In genomic region chr3:34012102-34012461, GRCh38 we compare ENCODE assay signal across 9 cellular contexts.
DNase-seq lines count a peak whose midpoint lies in the region; ATAC-seq and TF ChIP-seq lines count a peak whose summit lies in the region.
"Had no signal": no experiment of that assay in that cellular context is flagged by ENCODE, and none has a peak within 500 bp of the region (broad histone marks: within the 10 kb centered on the region; RNA-seq: fewer than 3 reads in every experiment).

No MANE protein-coding gene starts in this region.

- no peak for TF ChIP-seq POLR2A in thyroid gland (IDR thresholded peaks at IDR 0.05)

- intact Hi-C loops in right cardiac atrium (cut with DNase I) (no loop called here), thyroid gland (cut with DNase I) (no loop called here)

- H3K27ac ChIP-seq in right cardiac atrium (ENCODE audit: low read length) (no peak overlapping the region), thyroid gland (no peak overlapping the region)

- peak; percentile 43 for DNase-seq in 8988T
- peak; percentile 99 for DNase-seq in HCEC 1CT
- peak; percentile 59 for DNase-seq in T1000 (lab: John Stamatoyannopoulos, UW)
- no peak for DNase-seq in right cardiac atrium
- DNase-seq in thyroid gland = no peak
- DNase-seq in activated CD8-positive, alpha-beta memory T cell treated with anti-CD3 and anti-CD28 coated beads, Interleukin-2, amount 50 U/mL, for 48 hours = no peak
- no peak for DNase-seq in NCI-H526 (lab: John Stamatoyannopoulos, UW)
- DNase-seq: NCI-H2081 had no signal

- ATAC-seq in right cardiac atrium (peak; percentile 57 to 85), HG02610 (IDR thresholded peaks at IDR 0.05; ENCODE audit: unreplicated experiment) (no peak)

- H3K27me3 ChIP-seq in right cardiac atrium (ENCODE audit: control insufficient read depth, insufficient read depth) (peaks cover 2% of the 10 kb centered on the region), thyroid gland (no peaks in the 10 kb centered on the region)

- H3K4me3 ChIP-seq in right cardiac atrium (ENCODE audit: low read length) (no peak overlapping the region), thyroid gland (replicated peaks in 1 of 3) (no peak overlapping the region)

- WGBS in right cardiac atrium = 45% methylated on average over 2 of the region's 2 CpGs
- WGBS in thyroid gland, 2 donors = 60 to 65% methylated on average over 2 of the region's 2 CpGs

- H3K9me3 ChIP-seq in right cardiac atrium (ENCODE audit: control insufficient read depth, low read length) (no peaks in the 10 kb centered on the region), thyroid gland (no peaks in the 10 kb centered on the region)

- H3K36me3 ChIP-seq in thyroid gland = no peaks in the 10 kb centered on the region

- TF ChIP-seq CTCF in thyroid gland (IDR thresholded peaks at IDR 0.05) = no peak

- H3K4me1 ChIP-seq in right cardiac atrium (ENCODE audit: control insufficient read depth, insufficient read depth, low read length) (no peaks in the 10 kb centered on the region), thyroid gland (no peaks in the 10 kb centered on the region)

Comparison
In these comparisons a context has a peak if more than half of its experiments do, and no peak if none do; other contexts are left out.
1. DNase-seq: peak in 8988T (single experiment), HCEC 1CT (single experiment) and T1000 (single experiment); none in right cardiac atrium (0 of 3), thyroid gland (0 of 2), activated CD8-positive, alpha-beta memory T cell treated with anti-CD3 and anti-CD28 coated beads, Interleukin-2, amount 50 U/mL, for 48 hours (single experiment) and NCI-H526 (0 of 2).